Comparison of ENCODE assay signal across 24 cellular contexts in the genomic region with DNA sequence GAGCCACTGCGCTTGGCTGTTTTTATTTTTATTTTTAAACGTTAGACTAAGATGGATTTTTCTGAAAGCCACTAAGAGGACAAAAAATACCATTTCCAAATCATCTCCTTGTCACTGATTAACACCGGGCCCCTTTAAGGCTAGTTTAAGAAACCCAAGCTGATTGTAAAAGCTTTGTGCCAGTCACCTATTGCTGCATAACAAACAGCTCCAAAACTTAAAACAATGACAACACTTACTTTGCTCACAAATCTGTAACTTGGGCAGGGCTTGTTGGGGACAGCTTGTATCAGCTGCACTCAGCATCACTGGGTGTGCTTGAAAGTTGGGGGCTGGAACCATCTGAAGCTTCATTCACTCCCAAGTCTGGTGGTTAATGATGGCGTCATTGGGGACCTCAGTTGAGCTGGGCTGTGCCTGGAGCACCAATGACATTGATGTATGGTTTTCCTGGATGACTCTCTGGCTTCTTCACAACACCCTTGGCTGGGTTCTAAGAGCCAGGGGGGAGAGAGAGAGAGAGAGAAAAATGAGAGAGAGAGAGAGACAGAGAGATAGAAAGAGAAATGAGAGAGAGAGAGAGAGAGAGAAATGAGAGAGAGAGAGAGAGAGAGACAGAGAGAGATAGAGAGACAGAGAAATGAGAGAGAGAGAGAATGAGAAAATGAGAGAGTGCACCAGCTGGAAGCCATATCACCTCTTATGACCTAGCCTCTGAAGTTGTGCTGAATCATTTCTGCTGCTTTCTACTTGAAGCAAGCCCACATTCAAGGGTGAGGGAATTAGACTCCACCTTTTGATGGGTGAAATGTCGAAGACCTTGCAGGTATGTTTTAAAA.
"Had no signal": no experiment of that assay in that cellular context is flagged by ENCODE, and none has a peak within 500 bp of the region (broad histone marks: within the 10 kb centered on the region; RNA-seq: fewer than 3 reads in every experiment).

No MANE protein-coding gene starts in this region.

- FAIRE-seq: colon, endometrium had no signal

- H3K9me3 ChIP-seq: adrenal gland, right atrium auricular region, suprapubic skin, upper lobe of left lung had no signal

- H3K4me1 Mint-ChIP-seq: nephron had no signal

- H3K9me3 Mint-ChIP-seq: activated CD4-positive, alpha-beta T cell treated with anti-CD3 and anti-CD28 coated beads, Interleukin-2, amount 10 ng/mL, durations not matched to agents 7 days and 5 days; activated naive CD4-positive, alpha-beta T cell treated with anti-CD3 and anti-CD28 coated beads, Interleukin-2, amount 50 U/mL, for 24 hours; immature natural killer cell; nephron; stimulated activated naive CD8-positive, alpha-beta T cell treated with anti-CD3 and anti-CD28 coated beads, Interleukin-15, Interleukin-2, amounts not matched to agents 100 ng/mL and 50 ng/mL, for 24 hours; T-helper 2 cell treated with Interferon-gamma antibody and Interleukin-4, amounts not matched to agents 5 μg/mL and 100 μg/mL, for 36 hours had no signal

- ATAC-seq: esophagus mucosa, foreskin keratinocyte had no signal

- H3K4me3 ChIP-seq: adrenal gland, cardiac muscle cell, right atrium auricular region, skin epidermis, suprapubic skin, upper lobe of left lung had no signal

- H3K4me3 Mint-ChIP-seq: activated CD4-positive, alpha-beta T cell treated with anti-CD3 and anti-CD28 coated beads, Interleukin-2, amount 10 ng/mL, durations not matched to agents 7 days and 5 days; activated naive CD4-positive, alpha-beta T cell treated with anti-CD3 and anti-CD28 coated beads, Interleukin-2, amount 50 U/mL, for 24 hours; nephron; stimulated activated naive CD8-positive, alpha-beta T cell treated with anti-CD3 and anti-CD28 coated beads, Interleukin-15, Interleukin-2, amounts not matched to agents 100 ng/mL and 50 ng/mL, for 24 hours; T-helper 2 cell treated with Interferon-gamma antibody and Interleukin-4, amounts not matched to agents 5 μg/mL and 100 μg/mL, for 36 hours had no signal

- H3K27ac Mint-ChIP-seq: activated naive CD4-positive, alpha-beta T cell treated with anti-CD3 and anti-CD28 coated beads, Interleukin-2, amount 50 U/mL, for 24 hours; nephron; progenitor cell of endocrine pancreas; stimulated activated naive CD8-positive, alpha-beta T cell treated with anti-CD3 and anti-CD28 coated beads, Interleukin-15, Interleukin-2, amounts not matched to agents 100 ng/mL and 50 ng/mL, for 24 hours; T-helper 2 cell treated with Interferon-gamma antibody and Interleukin-4, amounts not matched to agents 5 μg/mL and 100 μg/mL, for 36 hours had no signal

- H3K27me3 Mint-ChIP-seq: activated naive CD4-positive, alpha-beta T cell treated with anti-CD3 and anti-CD28 coated beads, Interleukin-2, amount 50 U/mL, for 24 hours; stimulated activated naive CD8-positive, alpha-beta T cell treated with anti-CD3 and anti-CD28 coated beads, Interleukin-15, Interleukin-2, amounts not matched to agents 100 ng/mL and 50 ng/mL, for 24 hours had no signal

- H3K27ac ChIP-seq: adrenal gland, cardiac muscle cell, foreskin keratinocyte, right atrium auricular region, skin epidermis, suprapubic skin, upper lobe of left lung had no signal

- H3K4me1 ChIP-seq: adrenal gland, foreskin keratinocyte, right atrium auricular region, suprapubic skin, upper lobe of left lung had no signal

- DNase-seq: activated CD4-positive, alpha-beta T cell treated with anti-CD3 and anti-CD28 coated beads, Interleukin-2, amount 10 ng/mL, durations not matched to agents 7 days and 5 days; activated CD4-positive, CD25-positive, alpha-beta regulatory T cell; activated effector memory CD4-positive, alpha-beta T cell treated with anti-CD3 and anti-CD28 coated beads, Interleukin-2, amount 50 U/mL, for 16 hours; activated T-cell treated with anti-CD3 and anti-CD28 coated beads, Interleukin-2, amount 50 U/mL, for 1 hour; adrenal gland; foreskin keratinocyte; head of caudate nucleus; immature natural killer cell; nucleus accumbens; stimulated activated CD4-positive, alpha-beta T cell treated with anti-CD3 and anti-CD28 coated beads, Interleukin-15, amount 100 ng/mL, for 24 hours; stimulated activated CD4-positive, alpha-beta T cell treated with anti-CD3 and anti-CD28 coated beads, Interleukin-4, amount 100 ng/mL, for 1 hour; upper lobe of left lung had no signal

- H3K36me3 ChIP-seq: adrenal gland, cardiac muscle cell, right atrium auricular region, suprapubic skin, upper lobe of left lung had no signal
